ENCODE assay signal across 9 cellular contexts in the genomic region with DNA sequence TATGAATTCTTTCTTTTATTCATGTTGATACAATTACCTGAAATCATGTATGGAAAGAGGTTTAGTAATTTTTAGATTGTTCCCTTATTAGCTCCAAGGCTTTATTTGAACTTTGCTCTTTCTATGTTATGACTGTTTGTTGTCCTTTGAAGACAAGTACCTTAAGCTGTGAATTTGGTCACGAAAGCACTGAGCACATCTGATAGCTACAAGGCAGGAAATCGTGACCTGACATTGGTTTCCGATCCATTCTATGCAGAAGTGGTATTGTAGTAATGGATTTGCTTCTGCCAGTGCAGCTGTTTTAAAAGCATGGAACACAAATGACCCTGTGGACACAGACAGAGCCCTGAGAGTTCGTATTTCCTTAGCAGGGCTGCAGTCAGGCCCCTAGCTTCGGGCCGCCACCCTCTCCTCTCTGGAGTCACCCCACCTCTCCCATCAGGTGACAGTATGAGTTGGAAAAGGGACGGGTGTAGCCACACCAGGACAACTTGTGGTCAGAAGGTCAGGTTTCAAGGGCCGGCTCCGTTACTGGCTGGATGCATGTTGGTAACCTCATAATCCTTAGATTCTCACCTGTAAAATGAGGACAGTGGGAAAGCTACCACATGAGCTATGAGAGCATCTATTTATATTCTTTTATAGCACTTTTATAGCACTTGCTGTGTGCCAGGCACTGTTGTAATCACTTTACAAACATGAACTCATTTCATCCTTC.
A peak's percentile ranks its signal among the peaks of the same experiment; 100 is the strongest.
DNase-seq lines count a peak whose midpoint lies in the region; ATAC-seq and TF ChIP-seq lines count a peak whose summit lies in the region.
"Had no signal": no experiment of that assay in that cellular context is flagged by ENCODE, and none has a peak within 500 bp of the region (broad histone marks: within the 10 kb centered on the region; RNA-seq: fewer than 3 reads in every experiment).

No MANE protein-coding gene starts in this region.

- TF ChIP-seq CTCF in esophagus squamous epithelium (IDR thresholded peaks at IDR 0.05) (no peak), foreskin keratinocyte (conservative IDR thresholded peaks at IDR 0.05) (no peak)

- intact Hi-C loops in esophagus squamous epithelium (cut with DNase I) = no loop called here

- H3K27me3 ChIP-seq in esophagus squamous epithelium (no peaks in the 10 kb centered on the region), foreskin keratinocyte (no peaks in the 10 kb centered on the region)

- peak; percentile 31 for ATAC-seq in GM18868 (IDR thresholded peaks at IDR 0.05; ENCODE audit: unreplicated experiment)
- ATAC-seq in foreskin keratinocyte = no peak
- no peak for ATAC-seq in HG03571 (IDR thresholded peaks at IDR 0.05; ENCODE audit: unreplicated experiment)

- no peaks in the 10 kb centered on the region for H3K9me3 ChIP-seq in esophagus squamous epithelium

- WGBS in esophagus squamous epithelium, 2 donors = 62 to 67% methylated on average over 7 to 9 of the region's 9 CpGs

- peaks cover 4 to 82% (median 22%) of the 10 kb centered on the region in 3 donors for H3K4me1 ChIP-seq in esophagus squamous epithelium
- H3K4me1 ChIP-seq in foreskin keratinocyte = peaks cover 31% of the 10 kb centered on the region

- H3K36me3 ChIP-seq in esophagus squamous epithelium = no peaks in the 10 kb centered on the region

- H3K4me3 ChIP-seq in esophagus squamous epithelium = no peak overlapping the region

- TF ChIP-seq POLR2A in esophagus squamous epithelium (IDR thresholded peaks at IDR 0.05) = no peak

- H3K27ac ChIP-seq in esophagus squamous epithelium (peak overlapping the region in 3 of 4 donors; percentile 9 to 73 (median 62)), foreskin keratinocyte (no peak overlapping the region)

- DNase-seq in LoVo (ENCODE audit: low spot score) (peak; percentile 76), esophagus squamous epithelium (lab: John Stamatoyannopoulos, UW) (no peak), pulmonary artery endothelial cell (ENCODE audit: low read depth, low spot score) (peak; percentile 53), foreskin keratinocyte (no peak), epidermal melanocyte (ENCODE audit: insufficient read length, low spot score) (no peak), NCI-H1436 treated with DMSO at 0.1 percent for 48 hours (lab: John Stamatoyannopoulos, UW) (no peak)
- DNase-seq: stimulated activated CD4-positive, alpha-beta T cell treated with anti-CD3 and anti-CD28 coated beads, Interleukin-4, amount 100 ng/mL, for 24 hours had no signal

Comparison
In these comparisons a context has a peak if more than half of its experiments do, and no peak if none do; other contexts are left out.
1. DNase-seq: peak in LoVo (single experiment) and pulmonary artery endothelial cell (single experiment); none in esophagus squamous epithelium (single experiment), foreskin keratinocyte (0 of 2), epidermal melanocyte (single experiment) and NCI-H1436 treated with DMSO at 0.1 percent for 48 hours (single experiment).